In genomic region chr2:66575625-66576371, GRCh38 we compare ENCODE assay signal across 8 cellular contexts.
DNase-seq lines count a peak whose midpoint lies in the region; ATAC-seq, FAIRE-seq and TF ChIP-seq lines count a peak whose summit lies in the region.

No MANE protein-coding gene starts in this region.

- TF ChIP-seq CTCF in VCaP (conservative IDR thresholded peaks at IDR 0.05) = peak; percentile 58
- no peak for TF ChIP-seq CTCF in GM13977 (IDR thresholded peaks at IDR 0.05; ENCODE audit: extremely low read depth, insufficient read depth, missing control alignments)

- WGBS in right cardiac atrium = 1% methylated on average over 58 of the region's 58 CpGs

- no peak for FAIRE-seq in GM19239 (lab: Jason Lieb, UNC)

- in situ Hi-C loops in GM13977 (cut with MboI; ENCODE audit: low pct_unique_long_range_greater_than_20kb, low sequenced_read_pairs, unreplicated experiment) = loop anchor here (25.0 kb wide), 1 partner anchor 138 kb away; the partner anchor contains the start of gene MEIS1

- no peaks in the 10 kb centered on the region for H3K4me1 ChIP-seq in right cardiac atrium (ENCODE audit: control insufficient read depth, insufficient read depth, low read length)

- H3K4me3 ChIP-seq in GM08714 (ENCODE audit: low read length) (peak overlapping the region; percentile 25; the same call in 1 of the 2 replicates), right cardiac atrium (ENCODE audit: low read length) (peak overlapping the region; percentile 83)

- peaks cover 2% of the 10 kb centered on the region for H3K27me3 ChIP-seq in right cardiac atrium (ENCODE audit: control insufficient read depth, insufficient read depth)

- ATAC-seq in right cardiac atrium (peak; percentile 39 to 51), sciatic nerve (peak; percentile 54)

- intact Hi-C loops in right cardiac atrium (cut with DNase I) = loop anchor here (5.0 to 10.0 kb wide), 5 partner anchors 143 to 1269 kb away; no protein-coding TSS in a partner anchor
- intact Hi-C loops in sciatic nerve (cut with DNase I) = loop anchor here (2.0 kb wide), 1 partner anchor 143 kb away; no protein-coding TSS in a partner anchor

- DNase-seq in right cardiac atrium (peak; percentile 28 to 70 (median 61)), sciatic nerve (ENCODE audit: low spot score) (peak; percentile 65), NCI-H2196 treated with DMSO at 0.1 percent for 48 hours (lab: John Stamatoyannopoulos, UW; ENCODE audit: unreplicated experiment) (no peak), GM13977 (ENCODE audit: low spot score) (no peak), hypothalamus (lab: John Stamatoyannopoulos, UW) (no peak), GM19239 (ENCODE audit: insufficient read length, low spot score) (no peak)

- H3K9me3 ChIP-seq in right cardiac atrium (ENCODE audit: control insufficient read depth, low read length) = no peaks in the 10 kb centered on the region

- H3K27ac ChIP-seq in VCaP (no peak overlapping the region), right cardiac atrium (ENCODE audit: low read length) (no peak overlapping the region)

Comparison
In these comparisons a context has a peak if more than half of its experiments do, and no peak if none do; other contexts are left out.
1. DNase-seq: peak in right cardiac atrium (3 of 3) and sciatic nerve (single experiment); none in NCI-H2196 treated with DMSO at 0.1 percent for 48 hours (single experiment), GM13977 (single experiment), hypothalamus (0 of 51) and GM19239 (single experiment).